Comparison of ENCODE assay signal across 20 cellular contexts in the genomic region with DNA sequence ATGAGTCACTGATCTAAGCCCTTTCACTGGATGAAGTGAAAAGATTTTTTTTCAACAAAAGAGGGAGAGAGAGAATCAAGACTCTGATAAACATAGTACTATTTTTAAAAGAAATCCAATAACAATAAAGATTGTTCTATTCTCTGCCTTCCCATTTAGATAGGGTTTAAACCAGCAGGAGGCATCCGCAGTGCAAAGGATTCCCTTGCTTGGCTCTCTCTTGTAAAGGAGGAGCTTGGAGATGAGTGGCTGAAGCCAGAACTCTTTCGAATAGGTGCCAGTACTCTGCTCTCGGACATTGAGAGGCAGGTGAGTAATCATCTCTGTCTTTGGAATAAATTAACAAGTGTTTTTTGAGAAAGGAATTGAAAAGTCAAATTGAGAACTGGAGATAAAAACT.
DNase-seq lines count a peak whose midpoint lies in the region; FAIRE-seq and TF ChIP-seq lines count a peak whose summit lies in the region.
"Had no signal": no experiment of that assay in that cellular context is flagged by ENCODE, and none has a peak within 500 bp of the region (broad histone marks: within the 10 kb centered on the region; RNA-seq: fewer than 3 reads in every experiment).

No MANE protein-coding gene starts in this region.

- H3K4me2 ChIP-seq in astrocyte (ENCODE audit: low read length) (no peak overlapping the region), mesendoderm (ENCODE audit: low read length) (no peak overlapping the region)

- no peak overlapping the region for H3K4ac ChIP-seq in mesendoderm (ENCODE audit: low read depth, low read length)

- peaks cover 3% of the 10 kb centered on the region for H3K4me1 Mint-ChIP-seq in astrocyte (ENCODE audit: low read depth, unreplicated experiment)
- H3K4me1 Mint-ChIP-seq: CD4-positive, CD25-positive, alpha-beta regulatory T cell; IgD-negative memory B cell had no signal

- no peak for TF ChIP-seq CTCF in astrocyte (IDR thresholded peaks at IDR 0.05; ENCODE audit: insufficient read depth, low read depth, low read length)

- peaks cover 8% of the 10 kb centered on the region for H3K4me1 ChIP-seq in HAP-1
- no peaks in the 10 kb centered on the region for H3K4me1 ChIP-seq in astrocyte (ENCODE audit: insufficient read depth, low read length)
- H3K4me1 ChIP-seq in mesendoderm (ENCODE audit: control insufficient read depth, low read depth, low read length), result no peaks in the 10 kb centered on the region
- H3K4me1 ChIP-seq: BE2C had no signal

- H3K9ac ChIP-seq in astrocyte (ENCODE audit: low read length) (no peak overlapping the region), mesendoderm (ENCODE audit: low read length) (no peak overlapping the region)

- no peak overlapping the region for H3K4me3 Mint-ChIP-seq in astrocyte (ENCODE audit: unreplicated experiment)
- H3K4me3 Mint-ChIP-seq: CD4-positive, CD25-positive, alpha-beta regulatory T cell; HFFc6; IgD-negative memory B cell had no signal

- DNase-seq in HAP-1 (ENCODE audit: low spot score in 2 of 2) (peak; percentile 59 to 74), astrocyte (ENCODE audit: low read depth) (no peak), mesendoderm (peak; percentile 8), HuH-7.5 (ENCODE audit: low spot score) (no peak), UCSD-AML1 (lab: John Stamatoyannopoulos, UW; ENCODE audit: unreplicated experiment) (no peak), DMS114 treated with DMSO at 0.1 percent for 48 hours (lab: John Stamatoyannopoulos, UW; ENCODE audit: unreplicated experiment) (no peak)
- DNase-seq: ACHN; BE2C; C1 segment of cervical spinal cord; Caco-2; CD4-positive, CD25-positive, alpha-beta regulatory T cell; DMS153; DMS79; GF-D8; HFFc6; KBM-7 had no signal

- no peaks in the 10 kb centered on the region for H3K9me3 Mint-ChIP-seq in astrocyte (ENCODE audit: unreplicated experiment)
- H3K9me3 Mint-ChIP-seq: CD4-positive, CD25-positive, alpha-beta regulatory T cell; HFFc6; IgD-negative memory B cell had no signal

- no peak overlapping the region for H3K4me3 ChIP-seq in HAP-1
- no peak overlapping the region for H3K4me3 ChIP-seq in astrocyte (ENCODE audit: insufficient read depth, low read depth, low read length)
- H3K4me3 ChIP-seq in mesendoderm (ENCODE audit: low read length), result no peak overlapping the region

- no CpG with 5 or more reads among the region's 3 CpGs for WGBS in mesendoderm (ENCODE audit: extremely low coverage, insufficient coverage, low lambda C conversion rate)

- H3K36me3 Mint-ChIP-seq in astrocyte (ENCODE audit: low read depth, unreplicated experiment), result peaks cover 15% of the 10 kb centered on the region

- H4K8ac ChIP-seq in mesendoderm (ENCODE audit: low read depth, low read length), result no peak overlapping the region

- no peaks in the 10 kb centered on the region for H3K9me3 ChIP-seq in HAP-1
- no peaks in the 10 kb centered on the region for H3K9me3 ChIP-seq in astrocyte (ENCODE audit: insufficient read depth, low read depth, low read length)
- H3K9me3 ChIP-seq: BE2C, Caco-2 had no signal

- in situ Hi-C loops in HAP-1 (cut with MboI; ENCODE audit: low sequenced_read_pairs), result no loop called here

- no peak overlapping the region for H4K5ac ChIP-seq in mesendoderm (ENCODE audit: low read length)

- no peak overlapping the region for H3K56ac ChIP-seq in mesendoderm (ENCODE audit: low read length)

- H3K36me3 ChIP-seq in HAP-1 (replicated peaks) (no peaks in the 10 kb centered on the region), astrocyte (ENCODE audit: insufficient read depth, low read length) (no peaks in the 10 kb centered on the region), mesendoderm (ENCODE audit: control insufficient read depth, insufficient read depth, low read length) (no peaks in the 10 kb centered on the region)
- H3K36me3 ChIP-seq: BE2C had no signal

- no peak overlapping the region for H2AK5ac ChIP-seq in mesendoderm (ENCODE audit: low read length)

- no peaks in the 10 kb centered on the region for H4K20me1 ChIP-seq in astrocyte (ENCODE audit: insufficient read depth, low read length)

- no peak overlapping the region for H3K23ac ChIP-seq in mesendoderm (ENCODE audit: low read length)

- H2AFZ ChIP-seq in astrocyte (ENCODE audit: low read depth, low read length), result no peak overlapping the region

- H3K27ac ChIP-seq in astrocyte (ENCODE audit: low read depth, low read length), result no peak overlapping the region
- no peak overlapping the region for H3K27ac ChIP-seq in mesendoderm (ENCODE audit: low read depth, low read length)
- H3K27ac ChIP-seq: HL-60 had no signal

- H3K79me2 ChIP-seq in astrocyte (ENCODE audit: insufficient read depth, low read length) (no peaks in the 10 kb centered on the region), mesendoderm (ENCODE audit: control insufficient read depth, insufficient read depth, low read length) (no peaks in the 10 kb centered on the region)

- no peak overlapping the region for H3K27ac Mint-ChIP-seq in astrocyte (ENCODE audit: unreplicated experiment)
- H3K27ac Mint-ChIP-seq: CD4-positive, CD25-positive, alpha-beta regulatory T cell; HFFc6; IgD-negative memory B cell had no signal

- H2BK15ac ChIP-seq in mesendoderm (replicated peaks; ENCODE audit: low read depth), result no peak overlapping the region

- no peaks in the 10 kb centered on the region for H3K27me3 Mint-ChIP-seq in astrocyte (ENCODE audit: low read depth, unreplicated experiment)
- H3K27me3 Mint-ChIP-seq: CD4-positive, CD25-positive, alpha-beta regulatory T cell; IgD-negative memory B cell had no signal

- H3K79me1 ChIP-seq in mesendoderm (ENCODE audit: low read length), result no peaks in the 10 kb centered on the region

- H3K27me3 ChIP-seq in HAP-1 (ENCODE audit: low read depth) (no peaks in the 10 kb centered on the region), astrocyte (ENCODE audit: insufficient read depth, low read length) (no peaks in the 10 kb centered on the region), mesendoderm (ENCODE audit: insufficient read depth, low read length, poor library complexity) (no peaks in the 10 kb centered on the region)
- H3K27me3 ChIP-seq: BE2C had no signal

- no peak overlapping the region for H2BK5ac ChIP-seq in mesendoderm (ENCODE audit: low read length)

- H3K18ac ChIP-seq in mesendoderm (ENCODE audit: low read length), result no peak overlapping the region

- H2BK120ac ChIP-seq in mesendoderm (ENCODE audit: low read depth, low read length), result no peak overlapping the region

- peak; percentile 62 for FAIRE-seq in astrocyte (lab: Jason Lieb, UNC)
- FAIRE-seq: A204.1, D721Med had no signal

Comparison
In these comparisons a context has a peak if more than half of its experiments do, and no peak if none do; other contexts are left out.
1. DNase-seq: peak in HAP-1 (2 of 2) and mesendoderm (single experiment); none in astrocyte (single experiment), HuH-7.5 (single experiment), UCSD-AML1 (single experiment) and DMS114 treated with DMSO at 0.1 percent for 48 hours (single experiment).